In the genomic region with DNA sequence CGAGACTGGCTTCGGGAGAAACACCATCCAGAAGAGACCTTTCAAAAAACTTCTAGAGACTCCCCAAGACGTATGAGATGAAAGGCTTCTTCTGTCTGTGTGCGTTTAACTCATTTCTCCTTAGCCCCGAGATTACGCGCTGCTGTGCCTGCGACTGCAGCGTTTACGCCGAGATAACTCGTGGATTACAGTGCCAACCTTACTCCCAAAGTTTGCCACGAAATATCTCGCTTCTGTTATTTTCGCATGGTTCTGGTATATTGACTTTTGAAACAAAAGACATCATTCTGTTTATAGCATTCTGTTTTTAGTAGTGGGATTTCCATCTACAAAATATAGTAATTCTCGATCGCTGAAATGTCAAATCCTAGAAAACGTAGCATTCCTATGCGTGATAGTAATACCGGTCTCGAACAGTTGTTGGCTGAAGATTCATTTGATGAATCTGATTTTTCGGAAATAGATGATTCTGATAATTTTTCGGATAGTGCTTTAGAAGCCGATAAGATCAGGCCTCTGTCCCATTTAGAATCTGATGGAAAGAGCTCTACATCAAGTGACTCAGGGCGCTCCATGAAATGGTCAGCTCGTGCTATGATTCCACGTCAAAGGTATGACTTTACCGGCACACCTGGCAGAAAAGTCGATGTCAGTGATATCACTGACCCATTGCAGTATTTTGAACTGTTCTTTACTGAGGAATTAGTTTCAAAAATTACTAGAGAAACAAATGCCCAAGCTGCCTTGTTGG, we compare ENCODE assay signal across 8 cellular contexts. TPM values are rescaled to one million over a fixed set of nuclear protein-coding genes. Genes with fewer than 3 reads are reported as not detected.
A peak's percentile ranks its signal among the peaks of the same experiment; 100 is the strongest.
DNase-seq lines count a peak whose midpoint lies in the region; ATAC-seq, FAIRE-seq and TF ChIP-seq lines count a peak whose summit lies in the region.

No MANE protein-coding gene starts in this region.

- H3K4me1 ChIP-seq in right lobe of liver (peaks cover 0 to 11% (median 0%) of the 10 kb centered on the region in 4 donors), transverse colon (peaks cover 6 to 27% (median 16%) of the 10 kb centered on the region in 4 donors)

- no peaks in the 10 kb centered on the region for H3K27me3 ChIP-seq in right lobe of liver
- no peaks in the 10 kb centered on the region for H3K27me3 ChIP-seq in transverse colon

- no peak for FAIRE-seq in urothelium cell line (lab: Jason Lieb, UNC)

- H3K4me3 ChIP-seq in right lobe of liver (peak overlapping the region; percentile 63 to 90 (median 89)), transverse colon (peak overlapping the region; percentile 35 to 89 (median 83))

- intact Hi-C loops in right lobe of liver (cut with DNase I) (loop anchor here (10.0 kb wide), 2 partner anchors 102 to 122 kb away; a partner anchor contains a TSS), transverse colon (cut with DNase I; ENCODE audit: low total_unique reads) (loop anchor here (5.0 to 10.0 kb wide), 2 partner anchors 120 to 242 kb away; a partner anchor contains a TSS)

- in situ Hi-C loops in transverse colon (cut with MboI; ENCODE audit: low pct_ligation_motif_present in 1 of 4, low pct_unique_long_range_greater_than_20kb in 1 of 4, low sequenced_read_pairs in 3 of 4), result loop anchor here (5.0 to 25.0 kb wide), 5 partner anchors 90 to 260 kb away; a partner anchor contains a TSS

- TF ChIP-seq POLR2A in right lobe of liver (IDR thresholded peaks at IDR 0.05) (no peak), transverse colon (IDR thresholded peaks at IDR 0.05) (no peak)

- peak overlapping the region; percentile 99 for H3K4me3 Mint-ChIP-seq in activated naive CD4-positive, alpha-beta T cell treated with anti-CD3 and anti-CD28 coated beads, Interleukin-2, amount 50 U/mL, for 24 hours
- peak overlapping the region; percentile 96 to 100 (median 98) for H3K4me3 Mint-ChIP-seq in brain

- 32% methylated on average over 26 of the region's 29 CpGs for WGBS in right lobe of liver (ENCODE audit: insufficient coverage, low coverage, low lambda C conversion rate, missing lambda C conversion rate)
- WGBS in transverse colon (ENCODE audit: low coverage in 1 of 2), 2 donors, result 32 to 40% methylated on average over 9 to 29 of the region's 29 CpGs

- TF ChIP-seq CTCF in brain (conservative IDR thresholded peaks at IDR 0.05) (no peak), right lobe of liver (IDR thresholded peaks at IDR 0.05) (no peak), transverse colon (IDR thresholded peaks at IDR 0.05) (no peak)

- no peak for TF ChIP-seq EP300 in transverse colon (IDR thresholded peaks at IDR 0.05; ENCODE audit: low read depth)

- H3K9me3 ChIP-seq in right lobe of liver, result no peaks in the 10 kb centered on the region
- H3K9me3 ChIP-seq in transverse colon, result no peaks in the 10 kb centered on the region

- H3K36me3 Mint-ChIP-seq in activated naive CD4-positive, alpha-beta T cell treated with anti-CD3 and anti-CD28 coated beads, Interleukin-2, amount 50 U/mL, for 24 hours, result peaks cover 19% of the 10 kb centered on the region
- H3K36me3 Mint-ChIP-seq in brain, result peaks cover 28% of the 10 kb centered on the region

- peaks cover 40% of the 10 kb centered on the region for H3K4me1 Mint-ChIP-seq in activated naive CD4-positive, alpha-beta T cell treated with anti-CD3 and anti-CD28 coated beads, Interleukin-2, amount 50 U/mL, for 24 hours
- peaks cover 52% of the 10 kb centered on the region for H3K4me1 Mint-ChIP-seq in brain

- H3K27ac Mint-ChIP-seq in activated naive CD4-positive, alpha-beta T cell treated with anti-CD3 and anti-CD28 coated beads, Interleukin-2, amount 50 U/mL, for 24 hours, result peak overlapping the region; percentile 98
- H3K27ac Mint-ChIP-seq in brain, result peak overlapping the region; percentile 98 to 99 (median 99)

- DNase-seq in activated naive CD4-positive, alpha-beta T cell treated with anti-CD3 and anti-CD28 coated beads, Interleukin-2, amount 50 U/mL, for 16 hours, result no peak
- DNase-seq in right lobe of liver (no peak), transverse colon (no peak), urothelium cell line (ENCODE audit: low spot score) (no peak), NCI-H1092 treated with DMSO at 0.1 percent for 48 hours (lab: John Stamatoyannopoulos, UW) (no peak)
- DNase-seq in stimulated activated CD4-positive, alpha-beta T cell treated with anti-CD3 and anti-CD28 coated beads, Interleukin-4, amount 100 ng/mL, for 1 hour, result no peak

- H3K9me3 Mint-ChIP-seq in activated naive CD4-positive, alpha-beta T cell treated with anti-CD3 and anti-CD28 coated beads, Interleukin-2, amount 50 U/mL, for 24 hours, result peaks cover 3% of the 10 kb centered on the region
- H3K9me3 Mint-ChIP-seq in brain, result peaks cover 0 to 9% (median 0%) of the 10 kb centered on the region in 5 experiments

- H3K36me3 ChIP-seq in right lobe of liver, result no peaks in the 10 kb centered on the region
- H3K36me3 ChIP-seq in transverse colon, result no peaks in the 10 kb centered on the region

- peak overlapping the region; percentile 70 to 82 (median 73) for H3K27ac ChIP-seq in right lobe of liver
- H3K27ac ChIP-seq in transverse colon, result peak overlapping the region; percentile 87 to 94 (median 90)

- H3K27me3 Mint-ChIP-seq in activated naive CD4-positive, alpha-beta T cell treated with anti-CD3 and anti-CD28 coated beads, Interleukin-2, amount 50 U/mL, for 24 hours, result no peaks in the 10 kb centered on the region
- peaks cover 10% of the 10 kb centered on the region for H3K27me3 Mint-ChIP-seq in brain

- peak; percentile 40 to 48 (median 44) for ATAC-seq in right lobe of liver

RNA-seq across cellular contexts. Expression of a gene that starts 0.5 kb away (rescaled TPM):
- polyA plus RNA-seq in brain (ENCODE audit: insufficient read depth, low read depth, low replicate concordance), result 0.32 TPM
- under 1 TPM; 0.56 to 0.98 (median 0.83) TPM for total RNA-seq in right lobe of liver
- 1 to 10 TPM; 1.1 to 7.6 (median 1.9) TPM for total RNA-seq in transverse colon

RNA-seq across cellular contexts. Expression of a gene that starts 0.7 kb away (rescaled TPM):
- polyA plus RNA-seq in brain (ENCODE audit: insufficient read depth, low read depth, low replicate concordance), result 77.5 TPM
- 10 to 100 TPM; 30.4 to 49.4 (median 41.6) TPM for total RNA-seq in right lobe of liver
- 10 to 100 TPM in 3 of 4 donors, 1 to 10 TPM in 1; 1.8 to 39.7 (median 24.5) TPM for total RNA-seq in transverse colon
